ENCODE assay signal across 9 cellular contexts in the genomic region with DNA sequence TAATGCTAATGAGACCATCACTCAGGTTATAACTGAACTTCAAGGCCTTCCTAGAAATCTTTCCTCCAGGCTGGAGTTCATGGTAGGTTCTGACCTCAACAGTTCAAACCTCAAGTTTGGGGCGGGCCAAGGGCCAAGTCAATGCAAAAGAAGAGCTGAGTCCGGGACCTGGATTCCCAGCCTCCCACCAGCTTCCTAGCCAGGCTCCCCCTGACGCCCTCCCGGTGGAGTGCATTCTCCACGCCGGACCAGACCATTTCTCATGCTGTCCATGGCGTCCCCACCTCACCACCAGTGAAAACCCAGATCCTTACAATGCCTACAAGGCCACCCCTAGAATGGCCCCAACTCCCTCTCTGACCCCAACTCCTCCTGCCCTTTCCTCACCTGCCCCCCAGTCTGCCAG. TPM values are rescaled to one million over a fixed set of nuclear protein-coding genes. Genes with fewer than 3 reads are reported as not detected.
DNase-seq lines count a peak whose midpoint lies in the region; ATAC-seq, FAIRE-seq and TF ChIP-seq lines count a peak whose summit lies in the region.
"Had no signal": no experiment of that assay in that cellular context is flagged by ENCODE, and none has a peak within 500 bp of the region (broad histone marks: within the 10 kb centered on the region; RNA-seq: fewer than 3 reads in every experiment).

No MANE protein-coding gene starts in this region.

- H3K4me1 ChIP-seq in A549 (peaks cover 28% of the 10 kb centered on the region), mesenchymal stem cell (ENCODE audit: control insufficient read depth, insufficient read depth, low read depth, low read length) (peaks cover 21% of the 10 kb centered on the region), A673 (ENCODE audit: insufficient read depth, low read length, poor library complexity, severe bottlenecking) (no peaks in the 10 kb centered on the region)

- H2BK15ac ChIP-seq in mesenchymal stem cell (ENCODE audit: low read depth, poor library complexity, severe bottlenecking) = no peak overlapping the region

- BruUV-seq in A673 (replicated peaks; lab: Mats Ljungman, UMichigan) = no TSS peak

- H3K36me3 Mint-ChIP-seq in activated CD8-positive, alpha-beta T cell treated with anti-CD3 and anti-CD28 coated beads for 36 hours (ENCODE audit: low read depth) = no peaks in the 10 kb centered on the region

- no peak for FAIRE-seq in A549 (lab: Jason Lieb, UNC)

- TF ChIP-seq CTCF in A549 (IDR thresholded peaks at IDR 0.05) = no peak
- TF ChIP-seq CTCF in GM06990 (IDR thresholded peaks at IDR 0.05; ENCODE audit: insufficient read depth, low read length, poor library complexity, severe bottlenecking) = no peak
- no peak for TF ChIP-seq CTCF in activated CD8-positive, alpha-beta T cell treated with anti-CD3 and anti-CD28 coated beads for 36 hours (IDR thresholded peaks at IDR 0.05)
- no peak for TF ChIP-seq CTCF in omental fat pad (IDR thresholded peaks at IDR 0.05)
- TF ChIP-seq CTCF in A673 (conservative IDR thresholded peaks at IDR 0.05; ENCODE audit: low read depth, low read length) = no peak

- H3K4ac ChIP-seq in mesenchymal stem cell (ENCODE audit: low read depth in 1 of 2, low read length in 2 of 2) = no peak overlapping the region

- no peak overlapping the region for H2AK5ac ChIP-seq in mesenchymal stem cell (ENCODE audit: low read length, severe bottlenecking)

- no peak overlapping the region for H3K23ac ChIP-seq in mesenchymal stem cell (ENCODE audit: low read length in 2 of 2)

- no peaks in the 10 kb centered on the region for H3K9me3 Mint-ChIP-seq in activated CD8-positive, alpha-beta T cell treated with anti-CD3 and anti-CD28 coated beads for 36 hours

- H3K4me1 Mint-ChIP-seq in activated CD8-positive, alpha-beta T cell treated with anti-CD3 and anti-CD28 coated beads for 36 hours (ENCODE audit: low read depth) = peaks cover 12% of the 10 kb centered on the region

- H3K36me3 ChIP-seq in GM06990 (ENCODE audit: control insufficient read depth, insufficient read depth, low read length) = peaks cover 5% of the 10 kb centered on the region
- H3K36me3 ChIP-seq in mesenchymal stem cell (ENCODE audit: control insufficient read depth in 1 of 2, insufficient read depth in 2 of 2, low read depth in 1 of 2, low read length in 2 of 2) = no peaks in the 10 kb centered on the region
- H3K36me3 ChIP-seq in A673 (ENCODE audit: insufficient read depth, low read length, poor library complexity, severe bottlenecking) = no peaks in the 10 kb centered on the region

- intact Hi-C loops in activated CD8-positive, alpha-beta T cell treated with anti-CD3 and anti-CD28 coated beads for 36 hours (cut with micrococcal nuclease) = no loop called here
- intact Hi-C loops in A673 (cut with micrococcal nuclease; ENCODE audit: unreplicated experiment) = no loop called here

- TF ChIP-seq POLR2A in A549 (IDR thresholded peaks at IDR 0.05; ENCODE audit: low read length) = no peak

- no peak for TF ChIP-seq EP300 in A549 (IDR thresholded peaks at IDR 0.05)

- H3K27ac ChIP-seq in A549 (peak overlapping the region; percentile 97 to 98; a peak in 4 of 6 replicates), mesenchymal stem cell (ENCODE audit: low read length, poor library complexity, severe bottlenecking) (no peak overlapping the region), A673 (ENCODE audit: low read depth, low read length, poor library complexity, severe bottlenecking) (no peak overlapping the region)

- no peak for TF ChIP-seq RAD21 in A549 (conservative IDR thresholded peaks at IDR 0.05 in 1 of 2, IDR thresholded peaks at IDR 0.05 in 1 of 2)

- H3K27me3 Mint-ChIP-seq in activated CD8-positive, alpha-beta T cell treated with anti-CD3 and anti-CD28 coated beads for 36 hours = peaks cover 54% of the 10 kb centered on the region

- no peak overlapping the region for H3K14ac ChIP-seq in mesenchymal stem cell (ENCODE audit: low read length in 2 of 2)

- no peaks in the 10 kb centered on the region for H3K9me3 ChIP-seq in A549
- no peaks in the 10 kb centered on the region for H3K9me3 ChIP-seq in mesenchymal stem cell (ENCODE audit: control insufficient read depth, low read length)
- no peaks in the 10 kb centered on the region for H3K9me3 ChIP-seq in A673 (ENCODE audit: low read depth, low read length, poor library complexity, severe bottlenecking)

- no peak overlapping the region for H3K18ac ChIP-seq in mesenchymal stem cell (ENCODE audit: low read depth in 1 of 2, low read length in 2 of 2)

- H2AFZ ChIP-seq in mesenchymal stem cell (ENCODE audit: low read depth, low read length) = no peak overlapping the region

- POLR2A ChIA-PET in A549 (lab: Yijun Ruan, JAX) = no interaction called here
- POLR2A ChIA-PET in activated CD8-positive, alpha-beta T cell treated with anti-CD3 and anti-CD28 coated beads for 36 hours (lab: Charles Lee) = no interaction called here
- POLR2A ChIA-PET in A673 (lab: Charles Lee; ENCODE audit: low non-redundant PET) = no interaction called here

- DNase-seq in A549 (ENCODE audit: low read depth in 1 of 2, low spot score in 1 of 2) (no peak), GM06990 (ENCODE audit: extremely low read depth, insufficient read length) (peak; percentile 57), mesenchymal stem cell (no peak), NCI-H226 (no peak), NCI-H526 (lab: John Stamatoyannopoulos, UW) (no peak), omental fat pad (ENCODE audit: low spot score) (no peak), A673 (ENCODE audit: low spot score) (no peak)
- DNase-seq in activated CD8-positive, alpha-beta T cell treated with anti-CD3 and anti-CD28 coated beads for 36 hours = no peak
- DNase-seq: stimulated activated CD4-positive, alpha-beta T cell treated with anti-CD3 and anti-CD28 coated beads, Interleukin-2, amount 100 ng/mL, for 24 hours had no signal

- H4K8ac ChIP-seq in mesenchymal stem cell (ENCODE audit: low read length) = no peak overlapping the region

- no peak overlapping the region for H3K27ac Mint-ChIP-seq in activated CD8-positive, alpha-beta T cell treated with anti-CD3 and anti-CD28 coated beads for 36 hours

- no peak overlapping the region for H2BK120ac ChIP-seq in mesenchymal stem cell (ENCODE audit: low read depth, low read length)

- peak overlapping the region in 1 of 2 experiments; percentile 82 for H2BK12ac ChIP-seq in mesenchymal stem cell (ENCODE audit: low read length in 2 of 2)

- H2BK5ac ChIP-seq in mesenchymal stem cell (ENCODE audit: low read depth, low read length, poor library complexity, severe bottlenecking) = no peak overlapping the region

- peak overlapping the region; percentile 91; the same call in 1 of the 3 replicates for H3K4me3 ChIP-seq in A549
- H3K4me3 ChIP-seq in GM06990 (replicated peaks; ENCODE audit: low read depth, low read length) = peak overlapping the region; percentile 59
- no peak overlapping the region for H3K4me3 ChIP-seq in mesenchymal stem cell (ENCODE audit: insufficient read depth in 1 of 2, low read depth in 1 of 2, low read length in 2 of 2)
- no peak overlapping the region for H3K4me3 ChIP-seq in A673 (ENCODE audit: low read depth, low read length, poor library complexity, severe bottlenecking)

- no peak for ATAC-seq in A549
- ATAC-seq in activated CD8-positive, alpha-beta T cell treated with anti-CD3 and anti-CD28 coated beads for 36 hours = no peak
- no peak for ATAC-seq in omental fat pad (ENCODE audit: low FRiP score)

- H4K91ac ChIP-seq in mesenchymal stem cell (ENCODE audit: low read length) = peak overlapping the region; percentile 25

- CTCF ChIA-PET in A549 (lab: Yijun Ruan, JAX) (interaction anchor here (0.7 to 3.1 kb wide), 4 partner anchors 14 to 71 kb away, joined by 3 to 10 read pairs (median 6); no protein-coding TSS in a partner anchor), A673 (lab: Charles Lee) (no interaction called here)
- CTCF ChIA-PET in activated CD8-positive, alpha-beta T cell treated with anti-CD3 and anti-CD28 coated beads for 36 hours (lab: Charles Lee) = no interaction called here

- H3K27me3 ChIP-seq in GM06990 (replicated peaks; ENCODE audit: control insufficient read depth, insufficient read depth, low read length) (no peaks in the 10 kb centered on the region), mesenchymal stem cell (ENCODE audit: control insufficient read depth in 1 of 2, insufficient read depth in 1 of 2, low read length in 2 of 2) (peaks cover 0 to 37% of the 10 kb centered on the region in 2 experiments), A673 (replicated peaks; ENCODE audit: insufficient read depth, low read depth, low read length, poor library complexity) (peaks cover 86% of the 10 kb centered on the region)

- peaks cover 14% of the 10 kb centered on the region for H3K79me1 ChIP-seq in mesenchymal stem cell (replicated peaks; ENCODE audit: low read length, poor library complexity, severe bottlenecking)

- peak overlapping the region; percentile 89 for H3K4me2 ChIP-seq in A549
- H3K4me2 ChIP-seq in mesenchymal stem cell (ENCODE audit: low read length, poor library complexity, severe bottlenecking) = no peak overlapping the region

- no peak overlapping the region for H3K9ac ChIP-seq in mesenchymal stem cell (ENCODE audit: low read length)

- H3K4me3 Mint-ChIP-seq in activated CD8-positive, alpha-beta T cell treated with anti-CD3 and anti-CD28 coated beads for 36 hours = peak overlapping the region; percentile 42

- WGBS in A549 (ENCODE audit: missing lambda C conversion rate) = 95% methylated on average over 7 of the region's 7 CpGs
- 85% methylated on average over 7 of the region's 7 CpGs for WGBS in mesenchymal stem cell

TF ChIP-seq in A549, 52 proteins besides CTCF, POLR2A, EP300 and RAD21 (continues in another document):
- TF ChIP-seq KDM5A (IDR thresholded peaks at IDR 0.05) = no peak
- no peak for TF ChIP-seq HEYL (CRISPR knock-in tag; IDR thresholded peaks at IDR 0.05)

RNA-seq across cellular contexts. Expression of a gene that starts 0.8 kb away (rescaled TPM):
- 92.5 and 132 TPM in 2 replicates for polyA plus RNA-seq in A549 (2011; rRNA removed)
- 101 and 102 TPM in 2 replicates for polyA plus RNA-seq in A549 (2012; cell fraction: cytosol; rRNA removed)
- 58.7 and 96.7 TPM in 2 replicates for polyA plus RNA-seq in A549 (2012; cell fraction: nucleus; rRNA removed)
- 123 to 147 TPM (median 128 TPM) in 3 replicates for polyA plus RNA-seq in A549 (2017; fragmentation: RNase III; extraction: RNeasy Plus Mini Kit Qiagen cat#74134 plus additional on column Dnase treatment)
- polyA minus RNA-seq in A549 (2011; rRNA and poly(A)+ RNA removed) = 119 and 120 TPM in 2 replicates
- 1 to 10 TPM in 1 of 2 experiments, under 1 TPM in 1; 0.74 to 1.1 TPM for total RNA-seq in activated CD8-positive, alpha-beta T cell treated with anti-CD3 and anti-CD28 coated beads for 36 hours
- polyA plus RNA-seq in mesenchymal stem cell (2013, experiment 1 of 2) = 537 TPM
- 536 TPM for polyA plus RNA-seq in mesenchymal stem cell (2013, experiment 2 of 2)
- total RNA-seq in omental fat pad = 100 to 1,000 TPM in 2 of 4 donors, 10 to 100 TPM in 2; 85.6 to 175 (median 122) TPM
- total RNA-seq in A673 (2021) = 0.32 and 0.74 TPM in 2 replicates

Comparison
In these comparisons a context has a peak if more than half of its experiments do, and no peak if none do; other contexts are left out.
1. H3K27ac ChIP-seq: peak in A549 (2 of 2); none in mesenchymal stem cell (single experiment) and A673 (single experiment).
2. H3K4me3 ChIP-seq: peak in A549 (single experiment) and GM06990 (single experiment); none in mesenchymal stem cell (0 of 2) and A673 (single experiment).
3. RNA of a gene that starts 0.8 kb away (total RNA-seq): 85.6 to 175 TPM in omental fat pad; 0.74 to 1.1 TPM in activated CD8-positive, alpha-beta T cell treated with anti-CD3 and anti-CD28 coated beads for 36 hours and 0.32 to 0.74 TPM in A673; every median in the first group is over 10 times any median in the second.